Comparison of ENCODE assay signal across 16 cellular contexts in genomic region chr10:14526326-14526725, GRCh38.
"Had no signal": no experiment of that assay in that cellular context is flagged by ENCODE, and none has a peak within 500 bp of the region (broad histone marks: within the 10 kb centered on the region; RNA-seq: fewer than 3 reads in every experiment).

No MANE protein-coding gene starts in this region.

- H3K4me3 Mint-ChIP-seq: activated naive CD8-positive, alpha-beta T cell treated with anti-CD3 and anti-CD28 coated beads, Interleukin-2, amount 10 ng/mL, durations not matched to agents 7 days and 5 days; stimulated activated memory B cell treated with anti-CD40 and anti-IgM and Interleukin-4, amounts not matched to agents 10 μg/mL and 1 μg/mL and 100 μg/mL, for 72 hours; type B pancreatic cell had no signal

- DNase-seq: activated CD8-positive, alpha-beta memory T cell treated with anti-CD3 and anti-CD28 coated beads, Interleukin-2, amount 50 U/mL, for 48 hours; activated effector memory CD4-positive, alpha-beta T cell treated with Interleukin-2 at 50 U/mL for 16 hours; activated naive CD8-positive, alpha-beta T cell treated with anti-CD3 and anti-CD28 coated beads, Interleukin-2, amount 10 ng/mL, durations not matched to agents 7 days and 5 days; aorta; cerebellar nuclear complex; effector memory CD4-positive, alpha-beta T cell; gastrocnemius medialis; heart left ventricle; islet precursor cell; midbrain; stimulated activated CD4-positive, alpha-beta T cell treated with anti-CD3 and anti-CD28 coated beads, Interleukin-2, amount 100 ng/mL, for 48 hours; substantia nigra had no signal

- H3K9me3 ChIP-seq: gastrocnemius medialis, heart left ventricle, right atrium auricular region had no signal

- H3K9me3 Mint-ChIP-seq: activated naive CD8-positive, alpha-beta T cell treated with anti-CD3 and anti-CD28 coated beads, Interleukin-2, amount 10 ng/mL, durations not matched to agents 7 days and 5 days; stimulated activated memory B cell treated with anti-CD40 and anti-IgM and Interleukin-4, amounts not matched to agents 10 μg/mL and 1 μg/mL and 100 μg/mL, for 72 hours; type B pancreatic cell had no signal

- H3K4me3 ChIP-seq: gastrocnemius medialis, heart left ventricle, right atrium auricular region had no signal

- ATAC-seq: gastrocnemius medialis; heart left ventricle; stimulated activated memory B cell treated with anti-CD40 and anti-IgM and Interleukin-4, amounts not matched to agents 10 μg/mL and 1 μg/mL and 100 μg/mL, for 72 hours had no signal

- H3K27ac Mint-ChIP-seq: activated naive CD8-positive, alpha-beta T cell treated with anti-CD3 and anti-CD28 coated beads, Interleukin-2, amount 10 ng/mL, durations not matched to agents 7 days and 5 days; stimulated activated memory B cell treated with anti-CD40 and anti-IgM and Interleukin-4, amounts not matched to agents 10 μg/mL and 1 μg/mL and 100 μg/mL, for 72 hours; type B pancreatic cell had no signal

- H3K4me1 ChIP-seq: gastrocnemius medialis, right atrium auricular region had no signal

- H3K36me3 ChIP-seq: gastrocnemius medialis, right atrium auricular region had no signal

- H3K27me3 ChIP-seq: gastrocnemius medialis, heart left ventricle, right atrium auricular region had no signal

- H3K27me3 Mint-ChIP-seq: activated naive CD8-positive, alpha-beta T cell treated with anti-CD3 and anti-CD28 coated beads, Interleukin-2, amount 10 ng/mL, durations not matched to agents 7 days and 5 days; stimulated activated memory B cell treated with anti-CD40 and anti-IgM and Interleukin-4, amounts not matched to agents 10 μg/mL and 1 μg/mL and 100 μg/mL, for 72 hours; type B pancreatic cell had no signal

- H3K27ac ChIP-seq: epithelial cell of prostate, gastrocnemius medialis, heart left ventricle, right atrium auricular region had no signal
